1 cellular context compared by ENCODE assay signal in the genomic region with DNA sequence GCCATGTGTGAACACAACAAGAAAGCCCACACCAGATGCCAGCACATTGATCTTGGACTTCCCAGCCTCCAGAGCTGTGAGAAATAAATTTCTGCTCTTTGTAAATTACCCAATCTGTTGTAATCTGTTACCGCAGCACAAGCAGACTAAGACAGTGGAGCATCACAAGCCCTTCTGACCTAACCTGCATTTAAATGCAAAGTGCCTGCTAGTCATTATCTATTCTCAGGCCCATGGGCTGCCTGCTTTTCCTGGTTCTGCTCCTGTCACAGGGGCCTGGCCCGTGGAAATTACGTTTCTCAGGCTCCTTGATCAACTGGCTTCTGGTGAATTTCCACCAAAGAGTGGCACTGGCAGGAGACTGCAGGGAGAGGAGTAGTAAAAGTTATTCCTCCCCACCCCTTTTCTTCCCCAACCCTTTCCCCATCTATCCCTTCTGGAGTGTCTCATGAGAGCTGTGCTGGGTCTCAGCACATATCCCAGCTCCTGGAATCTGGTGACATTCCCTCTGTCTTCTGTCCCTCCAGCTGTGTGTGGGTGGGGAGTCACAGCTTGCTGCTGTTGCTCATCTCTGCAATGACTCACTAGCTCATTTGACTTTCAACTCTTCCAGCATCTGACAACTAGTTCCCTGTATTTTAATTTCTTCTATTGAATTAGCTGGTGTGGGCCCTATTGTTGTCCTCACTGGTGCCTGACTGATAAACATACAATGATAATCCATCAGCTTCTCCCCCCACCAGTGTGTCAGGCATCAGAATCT.
TF ChIP-seq lines count a peak whose summit lies in the region.

No MANE protein-coding gene starts in this region.

TF ChIP-seq in HEK293, 187 proteins besides CTCF, POLR2A, EP300 and RAD21 (continued from another document):
- TF ChIP-seq, protein P1, sequence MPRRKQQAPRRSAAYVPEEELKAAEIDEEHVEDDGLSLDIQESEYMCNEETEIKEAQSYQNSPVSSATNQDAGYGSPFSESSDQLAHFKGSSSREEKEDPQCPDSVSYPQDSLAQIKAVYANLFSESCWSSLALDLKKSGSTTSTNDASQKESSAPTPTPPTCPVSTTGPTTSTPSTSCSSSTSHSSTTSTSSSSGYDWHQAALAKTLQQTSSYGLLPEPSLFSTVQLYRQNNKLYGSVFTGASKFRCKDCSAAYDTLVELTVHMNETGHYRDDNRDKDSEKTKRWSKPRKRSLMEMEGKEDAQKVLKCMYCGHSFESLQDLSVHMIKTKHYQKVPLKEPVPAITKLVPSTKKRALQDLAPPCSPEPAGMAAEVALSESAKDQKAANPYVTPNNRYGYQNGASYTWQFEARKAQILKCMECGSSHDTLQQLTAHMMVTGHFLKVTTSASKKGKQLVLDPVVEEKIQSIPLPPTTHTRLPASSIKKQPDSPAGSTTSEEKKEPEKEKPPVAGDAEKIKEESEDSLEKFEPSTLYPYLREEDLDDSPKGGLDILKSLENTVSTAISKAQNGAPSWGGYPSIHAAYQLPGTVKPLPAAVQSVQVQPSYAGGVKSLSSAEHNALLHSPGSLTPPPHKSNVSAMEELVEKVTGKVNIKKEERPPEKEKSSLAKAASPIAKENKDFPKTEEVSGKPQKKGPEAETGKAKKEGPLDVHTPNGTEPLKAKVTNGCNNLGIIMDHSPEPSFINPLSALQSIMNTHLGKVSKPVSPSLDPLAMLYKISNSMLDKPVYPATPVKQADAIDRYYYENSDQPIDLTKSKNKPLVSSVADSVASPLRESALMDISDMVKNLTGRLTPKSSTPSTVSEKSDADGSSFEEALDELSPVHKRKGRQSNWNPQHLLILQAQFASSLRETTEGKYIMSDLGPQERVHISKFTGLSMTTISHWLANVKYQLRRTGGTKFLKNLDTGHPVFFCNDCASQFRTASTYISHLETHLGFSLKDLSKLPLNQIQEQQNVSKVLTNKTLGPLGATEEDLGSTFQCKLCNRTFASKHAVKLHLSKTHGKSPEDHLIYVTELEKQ (tag by site-specific recombination; IDR thresholded peaks at IDR 0.05; ENCODE audit: borderline replicate concordance), result no peak
- TF ChIP-seq ZNF335 (tag by site-specific recombination; conservative IDR thresholded peaks at IDR 0.05), result peak; percentile 71; the same call in 1 of the 2 replicates
- peak; percentile 60 for TF ChIP-seq ZIC2 (tag by site-specific recombination; IDR thresholded peaks at IDR 0.05)
- no peak for TF ChIP-seq KLF1 (tag by site-specific recombination; IDR thresholded peaks at IDR 0.05)
- TF ChIP-seq ZNF274 (IDR thresholded peaks at IDR 0.05; ENCODE audit: low read length), result no peak
- no peak for TF ChIP-seq ZNF274 (tag by site-specific recombination; IDR thresholded peaks at IDR 0.05; ENCODE audit: borderline replicate concordance)
- no peak for TF ChIP-seq ZNF266 (tag by site-specific recombination; IDR thresholded peaks at IDR 0.05; ENCODE audit: low read depth)
- TF ChIP-seq ZNF747 (tag by site-specific recombination; IDR thresholded peaks at IDR 0.05), result no peak
- TF ChIP-seq ZNF311 (tag by site-specific recombination; IDR thresholded peaks at IDR 0.05; ENCODE audit: borderline replicate concordance), result no peak
- no peak for TF ChIP-seq ZNF600 (tag by site-specific recombination; IDR thresholded peaks at IDR 0.05)
- TF ChIP-seq ZNF394 (tag by site-specific recombination; IDR thresholded peaks at IDR 0.05; ENCODE audit: borderline replicate concordance), result no peak
- no peak for TF ChIP-seq SP2 (tag by site-specific recombination; IDR thresholded peaks at IDR 0.05)
